20 cellular contexts compared by ENCODE assay signal in genomic region chr14:59004012-59004411, GRCh38.
DNase-seq lines count a peak whose midpoint lies in the region; ATAC-seq and TF ChIP-seq lines count a peak whose summit lies in the region.
"Had no signal": no experiment of that assay in that cellular context is flagged by ENCODE, and none has a peak within 500 bp of the region (broad histone marks: within the 10 kb centered on the region; RNA-seq: fewer than 3 reads in every experiment).

No MANE protein-coding gene starts in this region.

- H3K27me3 Mint-ChIP-seq in stimulated activated memory B cell treated with anti-CD40 and anti-IgM and Interleukin-4, amounts not matched to agents 10 μg/mL and 1 μg/mL and 100 μg/mL, for 72 hours: peaks cover 41% of the 10 kb centered on the region

- H3K36me3 ChIP-seq in left ventricle myocardium inferior: no peaks in the 10 kb centered on the region
- H3K36me3 ChIP-seq in right atrium auricular region: no peaks in the 10 kb centered on the region
- no peaks in the 10 kb centered on the region for H3K36me3 ChIP-seq in WERI-Rb-1
- no peaks in the 10 kb centered on the region for H3K36me3 ChIP-seq in upper lobe of right lung
- H3K36me3 ChIP-seq: BLaER1 had no signal

- no peaks in the 10 kb centered on the region for H3K4me1 Mint-ChIP-seq in stimulated activated memory B cell treated with anti-CD40 and anti-IgM and Interleukin-4, amounts not matched to agents 10 μg/mL and 1 μg/mL and 100 μg/mL, for 72 hours
- H3K4me1 Mint-ChIP-seq: activated CD4-positive, alpha-beta T cell treated with anti-CD3 and anti-CD28 coated beads, Interleukin-2, amount 10 ng/mL, durations not matched to agents 24 days and 14 days; H9; natural killer cell had no signal

- intact Hi-C loops in left ventricle myocardium inferior (cut with micrococcal nuclease) (no loop called here), upper lobe of right lung (cut with DNase I) (no loop called here)

- peaks cover 5% of the 10 kb centered on the region for H3K9me3 Mint-ChIP-seq in stimulated activated memory B cell treated with anti-CD40 and anti-IgM and Interleukin-4, amounts not matched to agents 10 μg/mL and 1 μg/mL and 100 μg/mL, for 72 hours
- H3K9me3 Mint-ChIP-seq: T-helper 2 cell treated with Interferon-gamma antibody and Interleukin-4, amounts not matched to agents 5 μg/mL and 100 μg/mL, for 36 hours had no signal

- H3K36me3 Mint-ChIP-seq in stimulated activated memory B cell treated with anti-CD40 and anti-IgM and Interleukin-4, amounts not matched to agents 10 μg/mL and 1 μg/mL and 100 μg/mL, for 72 hours: no peaks in the 10 kb centered on the region
- H3K36me3 Mint-ChIP-seq: natural killer cell had no signal

- H3K27me3 ChIP-seq in left ventricle myocardium inferior (ENCODE audit: low read depth): no peaks in the 10 kb centered on the region
- no peaks in the 10 kb centered on the region for H3K27me3 ChIP-seq in right atrium auricular region
- no peaks in the 10 kb centered on the region for H3K27me3 ChIP-seq in WERI-Rb-1 (ENCODE audit: insufficient read depth, low read depth, severe bottlenecking)
- H3K27me3 ChIP-seq in upper lobe of right lung: no peaks in the 10 kb centered on the region
- H3K27me3 ChIP-seq: BLaER1 had no signal

- H3K4me3 Mint-ChIP-seq in stimulated activated memory B cell treated with anti-CD40 and anti-IgM and Interleukin-4, amounts not matched to agents 10 μg/mL and 1 μg/mL and 100 μg/mL, for 72 hours: no peak overlapping the region
- H3K4me3 Mint-ChIP-seq: activated CD4-positive, alpha-beta T cell treated with anti-CD3 and anti-CD28 coated beads, Interleukin-2, amount 10 ng/mL, durations not matched to agents 24 days and 14 days; H9; natural killer cell; T-helper 2 cell treated with Interferon-gamma antibody and Interleukin-4, amounts not matched to agents 5 μg/mL and 100 μg/mL, for 36 hours had no signal

- H3K4me1 ChIP-seq in left ventricle myocardium inferior (no peaks in the 10 kb centered on the region), right atrium auricular region (no peaks in the 10 kb centered on the region), upper lobe of right lung (no peaks in the 10 kb centered on the region)
- H3K4me1 ChIP-seq: BLaER1 had no signal

- H3K27ac Mint-ChIP-seq in stimulated activated memory B cell treated with anti-CD40 and anti-IgM and Interleukin-4, amounts not matched to agents 10 μg/mL and 1 μg/mL and 100 μg/mL, for 72 hours: no peak overlapping the region
- H3K27ac Mint-ChIP-seq: activated CD4-positive, alpha-beta T cell treated with anti-CD3 and anti-CD28 coated beads, Interleukin-2, amount 10 ng/mL, durations not matched to agents 24 days and 14 days; activated naive CD4-positive, alpha-beta T cell treated with anti-CD3 and anti-CD28 coated beads, Interleukin-2, amount 50 U/mL, for 72 hours; H9; natural killer cell; T-helper 2 cell treated with Interferon-gamma antibody and Interleukin-4, amounts not matched to agents 5 μg/mL and 100 μg/mL, for 36 hours had no signal

- DNase-seq in left ventricle myocardium inferior (no peak), right atrium auricular region (ENCODE audit: low spot score) (no peak), WERI-Rb-1 (no peak), fibroblast of peridontal ligament (ENCODE audit: extremely low read depth) (peak; percentile 46), upper lobe of right lung (no peak), hippocampal formation (lab: John Stamatoyannopoulos, UW) (no peak)
- DNase-seq: activated CD4-positive, alpha-beta T cell treated with anti-CD3 and anti-CD28 coated beads, Interleukin-2, amount 10 ng/mL, durations not matched to agents 24 days and 14 days; erythroblast; H9; natural killer cell; NCI-H2107; retina; SHP77; stimulated activated CD4-positive, alpha-beta T cell treated with anti-CD3 and anti-CD28 coated beads, Interleukin-2, amount 100 ng/mL, for 48 hours had no signal

- no peak overlapping the region for H3K4me3 ChIP-seq in left ventricle myocardium inferior
- no peak overlapping the region for H3K4me3 ChIP-seq in right atrium auricular region
- no peak overlapping the region for H3K4me3 ChIP-seq in WERI-Rb-1 (ENCODE audit: low read depth, low read length)
- H3K4me3 ChIP-seq in upper lobe of right lung: no peak overlapping the region
- H3K4me3 ChIP-seq: BLaER1 had no signal

- peak; percentile 30 for TF ChIP-seq CTCF in left ventricle myocardium inferior (IDR thresholded peaks at IDR 0.05; ENCODE audit: borderline replicate concordance)
- TF ChIP-seq CTCF in right atrium auricular region (IDR thresholded peaks at IDR 0.05): peak in 1 of 2 donors; percentile 36
- 0 out of 2 replicates have a peak, but pooled peaks have one; percentile 19 for TF ChIP-seq CTCF in WERI-Rb-1 (IDR thresholded peaks at IDR 0.05; ENCODE audit: low read depth, low read length)
- peak; percentile 20 for TF ChIP-seq CTCF in upper lobe of right lung (IDR thresholded peaks at IDR 0.05)

- ATAC-seq in upper lobe of right lung (no peak), HG02798 (IDR thresholded peaks at IDR 0.05; ENCODE audit: poor library complexity, unreplicated experiment) (no peak)
- no peak for ATAC-seq in stimulated activated memory B cell treated with anti-CD40 and anti-IgM and Interleukin-4, amounts not matched to agents 10 μg/mL and 1 μg/mL and 100 μg/mL, for 72 hours
- ATAC-seq: activated naive CD4-positive, alpha-beta T cell treated with anti-CD3 and anti-CD28 coated beads, Interleukin-2, amount 50 U/mL, for 72 hours; HepG2; natural killer cell had no signal

- H3K27ac ChIP-seq in left ventricle myocardium inferior (replicated peaks) (no peak overlapping the region), right atrium auricular region (no peak overlapping the region), WERI-Rb-1 (no peak overlapping the region), upper lobe of right lung (no peak overlapping the region)
- H3K27ac ChIP-seq: BLaER1 had no signal

- H3K9me3 ChIP-seq in left ventricle myocardium inferior (replicated peaks) (no peaks in the 10 kb centered on the region), right atrium auricular region (no peaks in the 10 kb centered on the region), WERI-Rb-1 (ENCODE audit: severe bottlenecking) (no peaks in the 10 kb centered on the region), upper lobe of right lung (no peaks in the 10 kb centered on the region)
- H3K9me3 ChIP-seq: BLaER1 had no signal
